Comparison of ENCODE assay signal across 11 cellular contexts in genomic region chr3:15431256-15431837, GRCh38.
"Had no signal": no experiment of that assay in that cellular context is flagged by ENCODE, and none has a peak within 500 bp of the region (broad histone marks: within the 10 kb centered on the region; RNA-seq: fewer than 3 reads in every experiment).

No MANE protein-coding gene starts in this region.

- H3K27ac ChIP-seq: brain microvascular endothelial cell, parathyroid adenoma, skin epidermis had no signal

- H3K27me3 ChIP-seq: brain microvascular endothelial cell had no signal

- H3K4me3 ChIP-seq: skin epidermis had no signal

- DNase-seq: activated CD4-positive, CD25-positive, alpha-beta regulatory T cell treated with anti-CD3 and anti-CD28 coated beads, Interleukin-2, amount 50 U/mL, for 72 hours; activated gamma-delta T cell; brain microvascular endothelial cell; glutamatergic neuron; left colon; mesendoderm; retina; SHP77 treated with DMSO at 0.1 percent for 48 hours; T-helper 2 cell had no signal

- ATAC-seq: left colon had no signal
